ENCODE assay signal across 8 cellular contexts in genomic region chr5:130141689-130142320, GRCh38.
A peak's percentile ranks its signal among the peaks of the same experiment; 100 is the strongest.
DNase-seq lines count a peak whose midpoint lies in the region; ATAC-seq, FAIRE-seq and TF ChIP-seq lines count a peak whose summit lies in the region.

No MANE protein-coding gene starts in this region.

- no peaks in the 10 kb centered on the region for H3K9me3 ChIP-seq in adrenal gland (replicated peaks in 1 of 3)
- H3K9me3 ChIP-seq in gastrocnemius medialis = no peaks in the 10 kb centered on the region
- H3K9me3 ChIP-seq in esophagus squamous epithelium = no peaks in the 10 kb centered on the region

- WGBS in adrenal gland, 4 donors = 58 to 72% (median 64%) methylated on average over 2 of the region's 2 CpGs
- 54 to 69% methylated on average over 2 of the region's 2 CpGs for WGBS in esophagus squamous epithelium, 2 donors

- ATAC-seq in HG03354 (IDR thresholded peaks at IDR 0.05; ENCODE audit: poor library complexity, severe bottlenecking, unreplicated experiment) (peak; percentile 79), gastrocnemius medialis (no peak)

- TF ChIP-seq CTCF in D721Med (IDR thresholded peaks at IDR 0.05; ENCODE audit: insufficient read depth, missing control alignments) (peak; percentile 77), adrenal gland (IDR thresholded peaks at IDR 0.05) (peak in 4 of 6 experiments; percentile 14 to 31 (median 26)), gastrocnemius medialis (IDR thresholded peaks at IDR 0.05 in 4 of 5, conservative IDR thresholded peaks at IDR 0.05 in 1 of 5) (peak in 2 of 5 experiments; percentile 40 to 49), esophagus squamous epithelium (IDR thresholded peaks at IDR 0.05) (peak in 2 of 6 experiments; percentile 6 to 39)

- H3K36me3 ChIP-seq in adrenal gland (replicated peaks in 1 of 2) = no peaks in the 10 kb centered on the region
- H3K36me3 ChIP-seq in gastrocnemius medialis = no peaks in the 10 kb centered on the region
- H3K36me3 ChIP-seq in esophagus squamous epithelium = no peaks in the 10 kb centered on the region

- no peaks in the 10 kb centered on the region for H3K27me3 ChIP-seq in adrenal gland
- no peaks in the 10 kb centered on the region for H3K27me3 ChIP-seq in gastrocnemius medialis
- no peaks in the 10 kb centered on the region for H3K27me3 ChIP-seq in esophagus squamous epithelium

- H3K27ac ChIP-seq in adrenal gland (no peak overlapping the region), gastrocnemius medialis (no peak overlapping the region), esophagus squamous epithelium (no peak overlapping the region)

- H3K4me1 ChIP-seq in adrenal gland (replicated peaks in 1 of 2) (no peaks in the 10 kb centered on the region), gastrocnemius medialis (no peaks in the 10 kb centered on the region), esophagus squamous epithelium (peaks cover 0 to 3% (median 0%) of the 10 kb centered on the region in 3 donors)

- no peak for DNase-seq in D721Med (ENCODE audit: insufficient read length, low spot score)
- peak; percentile 1 for DNase-seq in GM19238 (ENCODE audit: insufficient read length, low spot score)
- DNase-seq in adrenal gland = peak in 4 of 7 donors; percentile 15 to 54 (median 22)
- peak; percentile 45 for DNase-seq in kidney tubule cell (ENCODE audit: low spot score)
- no peak for DNase-seq in activated effector memory CD4-positive, alpha-beta T cell treated with anti-CD3 and anti-CD28 coated beads, Interleukin-2, amount 50 U/mL, for 16 hours
- no peak for DNase-seq in gastrocnemius medialis
- no peak for DNase-seq in esophagus squamous epithelium (lab: John Stamatoyannopoulos, UW)

- no peak for FAIRE-seq in D721Med (lab: Jason Lieb, UNC)

- TF ChIP-seq POLR2A in adrenal gland (IDR thresholded peaks at IDR 0.05) (no peak), gastrocnemius medialis (IDR thresholded peaks at IDR 0.05) (no peak), esophagus squamous epithelium (IDR thresholded peaks at IDR 0.05) (no peak)

- in situ Hi-C loops in gastrocnemius medialis (cut with MboI; ENCODE audit: low sequenced_read_pairs in 4 of 4) = no loop called here

- intact Hi-C loops in adrenal gland (cut with DNase I) = no loop called here
- intact Hi-C loops in gastrocnemius medialis (cut with DNase I; ENCODE audit: low total_unique reads) = loop anchor here (2.0 kb wide), 1 partner anchor 239 kb away; no protein-coding TSS in a partner anchor
- intact Hi-C loops in esophagus squamous epithelium (cut with DNase I) = no loop called here

- H3K4me3 ChIP-seq in adrenal gland = no peak overlapping the region
- no peak overlapping the region for H3K4me3 ChIP-seq in gastrocnemius medialis
- H3K4me3 ChIP-seq in esophagus squamous epithelium = no peak overlapping the region

Comparison
In these comparisons a context has a peak if more than half of its experiments do, and no peak if none do; other contexts are left out.
1. DNase-seq: peak in GM19238 (single experiment), adrenal gland (4 of 7) and kidney tubule cell (single experiment); none in D721Med (single experiment), activated effector memory CD4-positive, alpha-beta T cell treated with anti-CD3 and anti-CD28 coated beads, Interleukin-2, amount 50 U/mL, for 16 hours (single experiment), gastrocnemius medialis (0 of 2) and esophagus squamous epithelium (single experiment).